Comparison of ENCODE assay signal across 12 cellular contexts in genomic region chr10:24467094-24467493, GRCh38.
DNase-seq lines count a peak whose midpoint lies in the region; ATAC-seq and TF ChIP-seq lines count a peak whose summit lies in the region.
"Had no signal": no experiment of that assay in that cellular context is flagged by ENCODE, and none has a peak within 500 bp of the region (broad histone marks: within the 10 kb centered on the region; RNA-seq: fewer than 3 reads in every experiment).

No MANE protein-coding gene starts in this region.

- ATAC-seq in activated T-cell treated with anti-CD3 and anti-CD28 coated beads, Interleukin-2, amount 50 U/mL, for 4 hours, result no peak
- ATAC-seq in mucosa of descending colon, result no peak
- ATAC-seq in upper lobe of right lung, result no peak
- ATAC-seq in left cardiac atrium, result no peak
- ATAC-seq: naive thymus-derived CD8-positive, alpha-beta T cell had no signal

- peak overlapping the region; percentile 49 to 82 (median 69) for H3K4me3 ChIP-seq in mammary epithelial cell (replicated peaks in 1 of 3; ENCODE audit: insufficient read depth in 1 of 3, low read depth in 2 of 3, low read length in 3 of 3)
- peak overlapping the region; percentile 9 for H3K4me3 ChIP-seq in mucosa of descending colon
- H3K4me3 ChIP-seq in upper lobe of right lung, result peak overlapping the region; percentile 38
- H3K4me3 ChIP-seq in OCI-LY7 (ENCODE audit: low read depth, low read length, poor library complexity, severe bottlenecking), result no peak overlapping the region

- peak overlapping the region; percentile 95 for H3K9ac ChIP-seq in mammary epithelial cell (ENCODE audit: insufficient read depth, low read length)

- H3K36me3 Mint-ChIP-seq in activated T-cell treated with anti-CD3 and anti-CD28 coated beads, Interleukin-2, amount 50 U/mL, for 4 hours (ENCODE audit: insufficient read depth), result no peaks in the 10 kb centered on the region
- H3K36me3 Mint-ChIP-seq: naive thymus-derived CD8-positive, alpha-beta T cell had no signal

- intact Hi-C loops in mammary epithelial cell (cut with micrococcal nuclease), result loop anchor here (2.0 kb wide), 1 partner anchor 16 kb away; no protein-coding TSS in a partner anchor
- intact Hi-C loops in mucosa of descending colon (cut with DNase I, micrococcal nuclease), result no loop called here
- intact Hi-C loops in upper lobe of right lung (cut with DNase I), result no loop called here
- intact Hi-C loops in OCI-LY7 (cut with micrococcal nuclease; ENCODE audit: unreplicated experiment), result no loop called here
- intact Hi-C loops in left cardiac atrium (cut with DNase I), result no loop called here

- TF ChIP-seq CTCF in mammary epithelial cell (conservative IDR thresholded peaks at IDR 0.05 in 1 of 2, IDR thresholded peaks at IDR 0.05 in 1 of 2; ENCODE audit: extremely low read depth in 1 of 2, insufficient read depth in 1 of 2, low read depth in 1 of 2, low read length in 2 of 2), result no peak
- TF ChIP-seq CTCF in mucosa of descending colon (IDR thresholded peaks at IDR 0.05), result no peak
- TF ChIP-seq CTCF in upper lobe of right lung (IDR thresholded peaks at IDR 0.05), result no peak
- TF ChIP-seq CTCF in OCI-LY7 (conservative IDR thresholded peaks at IDR 0.05; ENCODE audit: low read length), result no peak

- 3% methylated on average over 3 of the region's 3 CpGs for WGBS in mammary epithelial cell (ENCODE audit: low coverage, missing lambda C conversion rate)

- H3K4me1 Mint-ChIP-seq in activated T-cell treated with anti-CD3 and anti-CD28 coated beads, Interleukin-2, amount 50 U/mL, for 4 hours (ENCODE audit: low read depth), result peaks cover 28% of the 10 kb centered on the region

- H3K4me1 ChIP-seq in mammary epithelial cell (ENCODE audit: insufficient read depth, low read length) (peaks cover 48% of the 10 kb centered on the region), mucosa of descending colon (ENCODE audit: low read depth) (peaks cover 36% of the 10 kb centered on the region), upper lobe of right lung (peaks cover 21% of the 10 kb centered on the region), OCI-LY7 (ENCODE audit: insufficient read depth, low read length, poor library complexity, severe bottlenecking) (no peaks in the 10 kb centered on the region)

- H3K27me3 ChIP-seq in mammary epithelial cell (ENCODE audit: insufficient read depth, low read length), result no peaks in the 10 kb centered on the region
- no peaks in the 10 kb centered on the region for H3K27me3 ChIP-seq in upper lobe of right lung

- peaks cover 48% of the 10 kb centered on the region for H3K79me2 ChIP-seq in mammary epithelial cell (ENCODE audit: insufficient read depth, low read length)
- no peaks in the 10 kb centered on the region for H3K79me2 ChIP-seq in OCI-LY7 (ENCODE audit: insufficient read depth, low read depth, low read length)

- BruUV-seq in mammary epithelial cell (replicated peaks; lab: Mats Ljungman, UMichigan), result no TSS peak
- no TSS peak for BruUV-seq in OCI-LY7 (replicated peaks; lab: Mats Ljungman, UMichigan)

- H3K27ac ChIP-seq in mammary epithelial cell (ENCODE audit: insufficient read depth, low read depth, low read length) (peak overlapping the region; percentile 99), upper lobe of right lung (peak overlapping the region; percentile 79), OCI-LY7 (ENCODE audit: low read depth, low read length, poor library complexity, severe bottlenecking) (no peak overlapping the region)

- H4K20me1 ChIP-seq in mammary epithelial cell (ENCODE audit: insufficient read depth, low read length) (no peaks in the 10 kb centered on the region), OCI-LY7 (ENCODE audit: insufficient read depth, low read length) (no peaks in the 10 kb centered on the region)

- H3K9me2 ChIP-seq in OCI-LY7 (ENCODE audit: insufficient read depth, low read length), result no peaks in the 10 kb centered on the region

- no peaks in the 10 kb centered on the region for H3K9me3 Mint-ChIP-seq in activated T-cell treated with anti-CD3 and anti-CD28 coated beads, Interleukin-2, amount 50 U/mL, for 4 hours

- peaks cover 3% of the 10 kb centered on the region for H3K27me3 Mint-ChIP-seq in activated T-cell treated with anti-CD3 and anti-CD28 coated beads, Interleukin-2, amount 50 U/mL, for 4 hours (ENCODE audit: low read depth)

- CTCF ChIA-PET in mammary epithelial cell (lab: Charles Lee; ENCODE audit: low non-redundant PET) (no interaction called here), OCI-LY7 (lab: Charles Lee; ENCODE audit: unreplicated experiment) (no interaction called here)

- no peak for DNase-seq in activated T-cell treated with anti-CD3 and anti-CD28 coated beads, Interleukin-2, amount 50 U/mL, for 4 hours
- DNase-seq in activated T-cell treated with anti-CD3 and anti-CD28 coated beads for 4 hours (no peak), mammary epithelial cell (peak; percentile 19), mucosa of descending colon (no peak), upper lobe of right lung (no peak), OCI-LY7 (ENCODE audit: low spot score) (no peak), SKM-1 treated with dmso at 0.1 percent for 144 hours (lab: John Stamatoyannopoulos, UW; ENCODE audit: unreplicated experiment) (no peak), left cardiac atrium (no peak)
- DNase-seq: GF-D8; MV-4-11; naive thymus-derived CD8-positive, alpha-beta T cell; T-helper 9 cell had no signal

- H2AFZ ChIP-seq in mammary epithelial cell (ENCODE audit: low read depth, low read length), result no peak overlapping the region
- H2AFZ ChIP-seq in OCI-LY7 (ENCODE audit: low read length), result no peak overlapping the region

- peak overlapping the region; percentile 2 for H3K4me3 Mint-ChIP-seq in activated T-cell treated with anti-CD3 and anti-CD28 coated beads, Interleukin-2, amount 50 U/mL, for 4 hours
- H3K4me3 Mint-ChIP-seq: naive thymus-derived CD8-positive, alpha-beta T cell had no signal

- no peaks in the 10 kb centered on the region for H3K36me3 ChIP-seq in mammary epithelial cell (ENCODE audit: insufficient read depth, low read length)
- no peaks in the 10 kb centered on the region for H3K36me3 ChIP-seq in mucosa of descending colon (ENCODE audit: low read depth)
- H3K36me3 ChIP-seq in upper lobe of right lung, result no peaks in the 10 kb centered on the region
- no peaks in the 10 kb centered on the region for H3K36me3 ChIP-seq in OCI-LY7 (ENCODE audit: insufficient read depth, low read length)

- dilution Hi-C loops in mammary epithelial cell (cut with HindIII; ENCODE audit: low sequenced_read_pairs), result no loop called here

- in situ Hi-C loops in mammary epithelial cell (cut with MboI; ENCODE audit: low sequenced_read_pairs in 2 of 2), result no loop called here

- H3K4me2 ChIP-seq in mammary epithelial cell (ENCODE audit: insufficient read depth, low read depth, low read length) (peak overlapping the region; percentile 73), OCI-LY7 (ENCODE audit: low read length) (no peak overlapping the region)

- POLR2A ChIA-PET in OCI-LY7 (lab: Charles Lee), result no interaction called here

- H3K9me3 ChIP-seq in mammary epithelial cell (replicated peaks; ENCODE audit: insufficient read depth, low read length), result no peaks in the 10 kb centered on the region
- no peaks in the 10 kb centered on the region for H3K9me3 ChIP-seq in mucosa of descending colon
- no peaks in the 10 kb centered on the region for H3K9me3 ChIP-seq in upper lobe of right lung
- H3K9me3 ChIP-seq in OCI-LY7 (ENCODE audit: low read length), result no peaks in the 10 kb centered on the region
